Comparison of ENCODE assay signal across 8 cellular contexts in genomic region chr12:131829795-131830334, GRCh38. TPM values are rescaled to one million over a fixed set of nuclear protein-coding genes. Genes with fewer than 3 reads are reported as not detected.
DNase-seq lines count a peak whose midpoint lies in the region; ATAC-seq, FAIRE-seq and TF ChIP-seq lines count a peak whose summit lies in the region.

No MANE protein-coding gene starts in this region.

- no peak for FAIRE-seq in astrocyte (lab: Jason Lieb, UNC)

- no peak for TF ChIP-seq CTCF in HFFc6 (IDR thresholded peaks at IDR 0.05)
- TF ChIP-seq CTCF in astrocyte (IDR thresholded peaks at IDR 0.05; ENCODE audit: insufficient read depth, low read depth, low read length) = no peak
- TF ChIP-seq CTCF in stomach (IDR thresholded peaks at IDR 0.05) = no peak

- H3K27ac Mint-ChIP-seq in HFFc6 (no peak overlapping the region), astrocyte (ENCODE audit: unreplicated experiment) (no peak overlapping the region)
- H3K27ac Mint-ChIP-seq in naive thymus-derived CD4-positive, alpha-beta T cell = no peak overlapping the region

- peaks cover 26% of the 10 kb centered on the region for H3K4me1 Mint-ChIP-seq in HFFc6 (ENCODE audit: low read depth)
- no peaks in the 10 kb centered on the region for H3K4me1 Mint-ChIP-seq in astrocyte (ENCODE audit: low read depth, unreplicated experiment)
- peaks cover 4 to 14% (median 10%) of the 10 kb centered on the region in 7 donors for H3K4me1 Mint-ChIP-seq in naive thymus-derived CD4-positive, alpha-beta T cell

- peaks cover 9% of the 10 kb centered on the region for H3K27me3 Mint-ChIP-seq in HFFc6 (ENCODE audit: insufficient read depth)
- H3K27me3 Mint-ChIP-seq in astrocyte (ENCODE audit: low read depth, unreplicated experiment) = peaks cover 26% of the 10 kb centered on the region
- H3K27me3 Mint-ChIP-seq in naive thymus-derived CD4-positive, alpha-beta T cell = peaks cover 31 to 55% (median 39%) of the 10 kb centered on the region in 5 donors

- peak overlapping the region; percentile 87 for H3K4me3 Mint-ChIP-seq in HFFc6
- H3K4me3 Mint-ChIP-seq in astrocyte (ENCODE audit: unreplicated experiment) = no peak overlapping the region
- peak overlapping the region in 5 of 10 donors; percentile 64 to 82 (median 68) for H3K4me3 Mint-ChIP-seq in naive thymus-derived CD4-positive, alpha-beta T cell

- H3K9me3 Mint-ChIP-seq in HFFc6 (no peaks in the 10 kb centered on the region), astrocyte (ENCODE audit: unreplicated experiment) (no peaks in the 10 kb centered on the region)
- no peaks in the 10 kb centered on the region for H3K9me3 Mint-ChIP-seq in naive thymus-derived CD4-positive, alpha-beta T cell

- H3K36me3 ChIP-seq in astrocyte (ENCODE audit: insufficient read depth, low read length) (no peaks in the 10 kb centered on the region), iPS DF 6.9 (ENCODE audit: control insufficient read depth, insufficient read depth, low read length) (no peaks in the 10 kb centered on the region; the same call in 1 of the 2 replicates), stomach (no peaks in the 10 kb centered on the region)
- H3K36me3 ChIP-seq in naive thymus-derived CD4-positive, alpha-beta T cell (ENCODE audit: control insufficient read depth in 2 of 3, insufficient read depth in 3 of 3, low read length in 3 of 3) = no peaks in the 10 kb centered on the region

- no peaks in the 10 kb centered on the region for H3K9me3 ChIP-seq in astrocyte (ENCODE audit: insufficient read depth, low read depth, low read length)
- no peaks in the 10 kb centered on the region for H3K9me3 ChIP-seq in iPS DF 6.9 (ENCODE audit: control insufficient read depth, insufficient read depth, low read length)
- no peaks in the 10 kb centered on the region for H3K9me3 ChIP-seq in stomach
- no peaks in the 10 kb centered on the region for H3K9me3 ChIP-seq in naive thymus-derived CD4-positive, alpha-beta T cell (ENCODE audit: control insufficient read depth in 2 of 3, low read length in 3 of 3)

- intact Hi-C loops in stomach (cut with DNase I; ENCODE audit: low total_unique reads) = no loop called here
- intact Hi-C loops in naive thymus-derived CD4-positive, alpha-beta T cell (cut with micrococcal nuclease) = loop anchor here in 1 of 2 donors (2.0 to 10.0 kb wide), 4 partner anchors 65 to 725 kb away; partner anchors contain the start of genes EP400 and ULK1

- CTCF ChIA-PET in naive thymus-derived CD4-positive, alpha-beta T cell (lab: Charles Lee) = interaction anchor here (0.8 kb wide), 1 partner anchor 726 kb away, joined by 3 read pairs; no protein-coding TSS in a partner anchor

- TF ChIP-seq EP300 in stomach (IDR thresholded peaks at IDR 0.05) = no peak

- in situ Hi-C loops in KBM-7 (cut with MboI; ENCODE audit: low pct_unique_long_range_greater_than_20kb, low sequenced_read_pairs) = no loop called here

- TF ChIP-seq POLR2A in stomach (IDR thresholded peaks at IDR 0.05) = no peak

- H3K36me3 Mint-ChIP-seq in HFFc6 (ENCODE audit: low read depth) (no peaks in the 10 kb centered on the region), astrocyte (ENCODE audit: low read depth, unreplicated experiment) (no peaks in the 10 kb centered on the region)
- no peaks in the 10 kb centered on the region for H3K36me3 Mint-ChIP-seq in naive thymus-derived CD4-positive, alpha-beta T cell

- peak overlapping the region; percentile 73 for H3K9ac ChIP-seq in astrocyte (ENCODE audit: low read length)

- H3K4me2 ChIP-seq in astrocyte (ENCODE audit: low read length) = peak overlapping the region; percentile 94

- peaks cover 22% of the 10 kb centered on the region for H4K20me1 ChIP-seq in astrocyte (ENCODE audit: insufficient read depth, low read length)

- DNase-seq in HFFc6 (no peak), astrocyte (ENCODE audit: low read depth) (no peak), iPS DF 6.9 (ENCODE audit: low read depth, low spot score) (no peak), stomach (no peak), KG1 (lab: John Stamatoyannopoulos, UW) (no peak), iPS-NIHi7 (ENCODE audit: extremely low spot score) (no peak), KBM-7 (no peak)
- DNase-seq in naive thymus-derived CD4-positive, alpha-beta T cell = no peak

- no peak overlapping the region for H3K27ac ChIP-seq in astrocyte (ENCODE audit: low read depth, low read length)
- no peak overlapping the region for H3K27ac ChIP-seq in iPS DF 6.9 (ENCODE audit: low read length)
- H3K27ac ChIP-seq in stomach = peak overlapping the region in 3 of 5 donors; percentile 62 to 76 (median 74)
- no peak overlapping the region for H3K27ac ChIP-seq in naive thymus-derived CD4-positive, alpha-beta T cell (ENCODE audit: low read depth, low read length)

- H3K79me2 ChIP-seq in astrocyte (ENCODE audit: insufficient read depth, low read length) = no peaks in the 10 kb centered on the region

- no peaks in the 10 kb centered on the region for H3K27me3 ChIP-seq in astrocyte (ENCODE audit: insufficient read depth, low read length)
- peaks cover 7% of the 10 kb centered on the region; the same call in 1 of the 2 replicates for H3K27me3 ChIP-seq in iPS DF 6.9 (ENCODE audit: control insufficient read depth, insufficient read depth, low read length)
- H3K27me3 ChIP-seq in stomach = peaks cover 13 to 95% (median 67%) of the 10 kb centered on the region in 3 donors
- H3K27me3 ChIP-seq in naive thymus-derived CD4-positive, alpha-beta T cell (ENCODE audit: control insufficient read depth in 2 of 2, insufficient read depth in 2 of 2, low read length in 2 of 2) = peaks cover 0 to 6% of the 10 kb centered on the region in 2 donors

- POLR2A ChIA-PET in naive thymus-derived CD4-positive, alpha-beta T cell (lab: Charles Lee) = no interaction called here

- H3K4me1 ChIP-seq in astrocyte (ENCODE audit: insufficient read depth, low read length) (peaks cover 28% of the 10 kb centered on the region), iPS DF 6.9 (ENCODE audit: control insufficient read depth, insufficient read depth, low read length) (peaks cover 5% of the 10 kb centered on the region; the same call in 1 of the 2 replicates), stomach (peaks cover 35 to 59% (median 48%) of the 10 kb centered on the region in 4 donors)
- H3K4me1 ChIP-seq in naive thymus-derived CD4-positive, alpha-beta T cell (ENCODE audit: control insufficient read depth in 2 of 2, insufficient read depth in 2 of 2, low read length in 2 of 2) = peaks cover 0 to 19% of the 10 kb centered on the region in 2 donors

- H3K4me3 ChIP-seq in astrocyte (ENCODE audit: insufficient read depth, low read depth, low read length) = peak overlapping the region; percentile 65
- peak overlapping the region; percentile 50; the same call in 1 of the 2 replicates for H3K4me3 ChIP-seq in iPS DF 6.9 (ENCODE audit: low read length)
- H3K4me3 ChIP-seq in stomach = peak overlapping the region; percentile 43 to 59 (median 54)
- H3K4me3 ChIP-seq in naive thymus-derived CD4-positive, alpha-beta T cell (ENCODE audit: low read length) = no peak overlapping the region

- no CpG with 5 or more reads among the region's 28 CpGs for WGBS in iPS DF 6.9 (ENCODE audit: insufficient coverage, insufficient read length)
- 6 to 15% (median 13%) methylated on average over 12 to 28 of the region's 28 CpGs for WGBS in stomach, 5 donors

- H2AFZ ChIP-seq in astrocyte (ENCODE audit: low read depth, low read length) = peak overlapping the region; percentile 75

- ATAC-seq in naive thymus-derived CD4-positive, alpha-beta T cell = no peak

RNA-seq across cellular contexts. Expression of gene MMP17, which starts 1.7 kb away (rescaled TPM):
- 10 to 100 TPM; 23.9 to 31.5 (median 26.6) TPM for total RNA-seq in HFFc6 (2021; fragmentation: NEBNext Ultra II Directional; extraction: Animal tissue kit (Norgen Biotek cat#: 25700))
- total RNA-seq in astrocyte = 5.6 and 8.4 TPM in 2 replicates
- total RNA-seq in stomach = 1 to 10 TPM in 3 of 5 donors, not detected in 2; 1.8 to 3.1 (median 2.2) TPM
- polyA plus RNA-seq in stomach = 1 to 10 TPM in 2 of 3 donors, under 1 TPM in 1; 0.46 to 2.7 (median 2.0) TPM
- total RNA-seq in naive thymus-derived CD4-positive, alpha-beta T cell = 1 to 10 TPM in 2 of 5 experiments, not detected in 3; 1.1 to 9.3 TPM
- not detected for polyA plus RNA-seq in naive thymus-derived CD4-positive, alpha-beta T cell

Comparison
In these comparisons a context has a peak if more than half of its experiments do, and no peak if none do; other contexts are left out.
1. H3K27ac ChIP-seq: peak in stomach (3 of 5); none in astrocyte (single experiment), iPS DF 6.9 (single experiment) and naive thymus-derived CD4-positive, alpha-beta T cell (single experiment).